9 cellular contexts compared by ENCODE assay signal in the genomic region with DNA sequence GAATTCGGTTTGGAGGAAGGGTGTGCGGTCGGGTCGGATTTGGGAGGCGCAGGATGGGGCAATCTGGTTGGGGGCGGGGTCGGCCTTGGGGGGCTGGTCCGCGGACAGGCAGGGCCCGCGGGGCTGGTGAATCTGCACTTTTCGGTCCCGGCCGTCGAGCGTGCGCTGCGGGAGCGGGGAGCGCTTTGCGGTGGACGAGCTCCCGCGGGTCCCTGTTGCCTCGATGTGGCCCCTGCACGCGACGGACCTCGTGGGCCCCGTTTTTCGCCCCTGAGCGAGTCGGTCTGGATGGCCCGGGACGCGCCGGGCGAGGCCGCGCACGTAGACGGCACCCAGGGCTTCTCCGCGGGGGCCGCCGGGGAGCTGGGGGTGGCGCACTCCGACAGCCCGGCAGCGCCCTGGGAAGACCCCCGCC. TPM values are rescaled to one million over a fixed set of nuclear protein-coding genes. Genes with fewer than 3 reads are reported as not detected.
DNase-seq lines count a peak whose midpoint lies in the region; ATAC-seq, FAIRE-seq and TF ChIP-seq lines count a peak whose summit lies in the region.
"Had no signal": no experiment of that assay in that cellular context is flagged by ENCODE, and none has a peak within 500 bp of the region (broad histone marks: within the 10 kb centered on the region; RNA-seq: fewer than 3 reads in every experiment).

No MANE protein-coding gene starts in this region.

- peaks cover 50 to 58% (median 57%) of the 10 kb centered on the region in 11 experiments for H4K20me1 ChIP-seq in BLaER1 treated with 17β-estradiol and CSF1 and Interleukin-3, amounts not matched to agents 10 nM and 100 nM
- H4K20me1 ChIP-seq in HepG2 (ENCODE audit: insufficient read depth, low read length), result peaks cover 54% of the 10 kb centered on the region

- no peaks in the 10 kb centered on the region; a peak in 1 of 22 replicates for H3K9me3 ChIP-seq in BLaER1 treated with 17β-estradiol and CSF1 and Interleukin-3, amounts not matched to agents 10 nM and 100 nM (replicated peaks in 1 of 11)
- H3K9me3 ChIP-seq in NT2/D1 (ENCODE audit: insufficient read depth, low read length) (no peaks in the 10 kb centered on the region), HepG2 (ENCODE audit: low read length) (no peaks in the 10 kb centered on the region)

- H3K9ac ChIP-seq in BLaER1 treated with 17β-estradiol and CSF1 and Interleukin-3, amounts not matched to agents 10 nM and 100 nM, result peak overlapping the region; percentile 96 to 100 (median 99)
- peak overlapping the region; percentile 100 for H3K9ac ChIP-seq in NT2/D1 (ENCODE audit: insufficient read length, low read depth)
- H3K9ac ChIP-seq in HepG2 (ENCODE audit: insufficient read depth, low read depth, low read length), result peak overlapping the region; percentile 96

- peak; percentile 54; the same call in 1 of the 2 replicates for TF ChIP-seq RAD21 in HepG2 (CRISPR knock-in tag; IDR thresholded peaks at IDR 0.05)

- no peak for DNase-seq in NT2/D1 (ENCODE audit: low read depth, low spot score)
- DNase-seq in bronchial epithelial cell (ENCODE audit: low read depth), result no peak
- no peak for DNase-seq in HepG2 (ENCODE audit: low spot score)
- peak in 6 of 49 donors; percentile 14 to 88 (median 32) for DNase-seq in substantia nigra (lab: John Stamatoyannopoulos, UW)
- no peak for DNase-seq in RPMI8226
- DNase-seq in NCI-H748 treated with DMSO at 0.1 percent for 48 hours (lab: John Stamatoyannopoulos, UW), result no peak

- no peak for TF ChIP-seq CTCF in bronchial epithelial cell (IDR thresholded peaks at IDR 0.05; ENCODE audit: insufficient read depth, low read length, severe bottlenecking)
- no peak for TF ChIP-seq CTCF in HepG2 (CRISPR knock-in tag; IDR thresholded peaks at IDR 0.05)

- H3K4me1 ChIP-seq in BLaER1 treated with 17β-estradiol and CSF1 and Interleukin-3, amounts not matched to agents 10 nM and 100 nM, result peaks cover 63 to 73% (median 72%) of the 10 kb centered on the region in 10 experiments
- peaks cover 22% of the 10 kb centered on the region for H3K4me1 ChIP-seq in NT2/D1 (ENCODE audit: insufficient read depth, insufficient read length)
- peaks cover 60% of the 10 kb centered on the region for H3K4me1 ChIP-seq in HepG2 (ENCODE audit: insufficient read depth, low read length)

- H3K27me3 ChIP-seq in BLaER1 treated with 17β-estradiol and CSF1 and Interleukin-3, amounts not matched to agents 10 nM and 100 nM, result no peaks in the 10 kb centered on the region
- H3K27me3 ChIP-seq in NT2/D1 (ENCODE audit: insufficient read depth, insufficient read length), result no peaks in the 10 kb centered on the region
- no peaks in the 10 kb centered on the region for H3K27me3 ChIP-seq in bronchial epithelial cell (ENCODE audit: control insufficient read depth, insufficient read depth, low read length)
- H3K27me3 ChIP-seq in HepG2 (ENCODE audit: control insufficient read depth in 1 of 2, insufficient read depth in 2 of 2, low read length in 2 of 2), result no peaks in the 10 kb centered on the region; a peak in 1 of 5 replicates

- CTCF ChIA-PET in HepG2 (lab: Yijun Ruan, JAX; ENCODE audit: low intra/inter-chr PET ratio, low total read pairs), result no interaction called here

- no peak for ATAC-seq in HepG2
- ATAC-seq in GM18907 (IDR thresholded peaks at IDR 0.05; ENCODE audit: unreplicated experiment), result no peak

- H3K27ac ChIP-seq in BLaER1 treated with 17β-estradiol and CSF1 and Interleukin-3, amounts not matched to agents 10 nM and 100 nM, result peak overlapping the region; percentile 91 to 100 (median 99)
- H3K27ac ChIP-seq in HepG2 (ENCODE audit: extremely low read length, insufficient read depth, low read length) (peak overlapping the region; percentile 87), substantia nigra (ENCODE audit: low read depth, low read length, poor library complexity, severe bottlenecking) (peak overlapping the region; percentile 98)

- FAIRE-seq in bronchial epithelial cell (lab: Jason Lieb, UNC), result no peak
- no peak for FAIRE-seq in HepG2 (lab: Jason Lieb, UNC)
- FAIRE-seq: islet of Langerhans had no signal

- peak overlapping the region; percentile 93 to 100 (median 100) for H3K4me3 ChIP-seq in BLaER1 treated with 17β-estradiol and CSF1 and Interleukin-3, amounts not matched to agents 10 nM and 100 nM
- H3K4me3 ChIP-seq in NT2/D1 (ENCODE audit: insufficient read length, low read depth) (peak overlapping the region; percentile 100), bronchial epithelial cell (ENCODE audit: low read depth, low read length) (peak overlapping the region; percentile 99), HepG2 (replicated peaks in 1 of 3; ENCODE audit: insufficient read depth in 1 of 3, low read depth in 2 of 3, low read length in 3 of 3) (peak overlapping the region; percentile 93 to 96 (median 94))

- intact Hi-C loops in HepG2 (cut with micrococcal nuclease; ENCODE audit: unreplicated experiment), result loop anchor here (5.0 kb wide), 1 partner anchor 33 kb away; the partner anchor contains the start of genes PLEKHJ1 and SF3A2

- TF ChIP-seq EP300 in HepG2 (IDR thresholded peaks at IDR 0.05; ENCODE audit: low read depth in 2 of 2, low read length in 2 of 2) (no peak), HepG2 (CRISPR knock-in tag; IDR thresholded peaks at IDR 0.05; ENCODE audit: borderline replicate concordance) (no peak)

- H2AFZ ChIP-seq in HepG2 (ENCODE audit: low read length), result no peak overlapping the region

- peaks cover 31 to 40% (median 37%) of the 10 kb centered on the region in 11 experiments for H3K36me3 ChIP-seq in BLaER1 treated with 17β-estradiol and CSF1 and Interleukin-3, amounts not matched to agents 10 nM and 100 nM
- H3K36me3 ChIP-seq in NT2/D1 (ENCODE audit: insufficient read depth, insufficient read length, low read length), result peaks cover 39% of the 10 kb centered on the region
- peaks cover 15% of the 10 kb centered on the region for H3K36me3 ChIP-seq in bronchial epithelial cell (ENCODE audit: control insufficient read depth, insufficient read depth, low read length)
- H3K36me3 ChIP-seq in HepG2 (replicated peaks in 1 of 2; ENCODE audit: control insufficient read depth in 1 of 2, insufficient read depth in 2 of 2, low read length in 2 of 2), result peaks cover 4 to 17% of the 10 kb centered on the region in 2 experiments; a peak in 4 of 5 replicates

- peak overlapping the region; percentile 21 to 93 (median 57); a peak in 20 of 22 replicates for H3K4me2 ChIP-seq in BLaER1 treated with 17β-estradiol and CSF1 and Interleukin-3, amounts not matched to agents 10 nM and 100 nM
- H3K4me2 ChIP-seq in HepG2 (ENCODE audit: low read depth, low read length), result peak overlapping the region; percentile 85

- BruUV-seq in HepG2 (replicated peaks; lab: Mats Ljungman, UMichigan), result no TSS peak

- TF ChIP-seq POLR2A in HepG2 (IDR thresholded peaks at IDR 0.05; ENCODE audit: insufficient read depth in 1 of 2, low read depth in 2 of 2, low read length in 2 of 2), result no peak

- in situ Hi-C loops in HepG2 (cut with HindIII; ENCODE audit: extremely low pct_ligation_motif_present, low pct_unique_long_range_greater_than_20kb), result no loop called here

- 0% methylated on average over 4 of the region's 51 CpGs for WGBS in HepG2 (ENCODE audit: low lambda C conversion rate)

- POLR2A ChIA-PET in HepG2 (lab: Yijun Ruan, JAX), result interaction anchor here (2.7 to 2.9 kb wide), 2 partner anchors 10 to 32 kb away, joined by 10 to 11 read pairs; no protein-coding TSS in a partner anchor

- H3K79me2 ChIP-seq in HepG2 (ENCODE audit: insufficient read depth, low read length), result peaks cover 39% of the 10 kb centered on the region

RNA-seq across cellular contexts. Expression of gene PEAK3, which starts 11.8 kb away (rescaled TPM):
- total RNA-seq in bronchial epithelial cell (not detected in 2 replicates), HepG2 (2016; rRNA removed; fragmentation: Illumina TruSeq; extraction: Trizol) (not detected in 2 replicates)
- not detected in 2 replicates for total RNA-seq in HepG2 (2016; cell fraction: cytosol; rRNA removed; fragmentation: Illumina TruSeq; extraction: Trizol; ENCODE audit: low read depth)
- not detected in 2 replicates for total RNA-seq in HepG2 (2016; cell fraction: insoluble cytoplasmic fraction; rRNA removed; fragmentation: Illumina TruSeq; extraction: Trizol)
- total RNA-seq in HepG2 (2016; cell fraction: membrane; rRNA removed; fragmentation: Illumina TruSeq; extraction: Trizol), result not detected in 2 replicates
- not detected in 2 replicates for total RNA-seq in HepG2 (2016; cell fraction: nucleus; rRNA removed; fragmentation: Illumina TruSeq; extraction: Trizol)
- not detected in 2 replicates for polyA plus RNA-seq in HepG2 (2011; rRNA removed)
- not detected in 2 replicates for polyA plus RNA-seq in HepG2 (2011; cell fraction: cytosol; rRNA removed)
- polyA plus RNA-seq in HepG2 (2011; cell fraction: nucleus; rRNA removed), result not detected in 2 replicates
- polyA plus RNA-seq in HepG2 (2012), result not detected in 2 replicates
- polyA plus RNA-seq in HepG2 (2016; cell fraction: cytosol; fragmentation: Illumina TruSeq; extraction: Trizol; ENCODE audit: low read depth), result not detected in 2 replicates
- not detected in 2 replicates for polyA plus RNA-seq in HepG2 (2016; cell fraction: insoluble cytoplasmic fraction; fragmentation: Illumina TruSeq; extraction: Trizol; ENCODE audit: low read depth)
- polyA plus RNA-seq in HepG2 (2016; cell fraction: membrane; fragmentation: Illumina TruSeq; extraction: Trizol; ENCODE audit: low read depth), result not detected in 2 replicates
- not detected in 2 replicates for polyA plus RNA-seq in HepG2 (2016; cell fraction: nucleus; fragmentation: Illumina TruSeq; extraction: Trizol; ENCODE audit: insufficient read depth, low read depth)
- polyA minus RNA-seq in HepG2 (2011; rRNA and poly(A)+ RNA removed; ENCODE audit: low replicate concordance), result not detected in 2 replicates
- not detected in 2 replicates for polyA minus RNA-seq in HepG2 (2011; cell fraction: cytosol; rRNA and poly(A)+ RNA removed)
- polyA minus RNA-seq in HepG2 (2011; cell fraction: nucleus; rRNA and poly(A)+ RNA removed), result not detected in 2 replicates

RNA-seq across cellular contexts. Expression of gene JSRP1, which starts 13.9 kb away (rescaled TPM):
- total RNA-seq in bronchial epithelial cell (not detected in 2 replicates), HepG2 (2016; rRNA removed; fragmentation: Illumina TruSeq; extraction: Trizol) (0.38 and 0.73 TPM in 2 replicates)
- total RNA-seq in HepG2 (2016; cell fraction: cytosol; rRNA removed; fragmentation: Illumina TruSeq; extraction: Trizol; ENCODE audit: low read depth), result 1.1 TPM in 2 replicates
- 0.54 and 0.56 TPM in 2 replicates for total RNA-seq in HepG2 (2016; cell fraction: insoluble cytoplasmic fraction; rRNA removed; fragmentation: Illumina TruSeq; extraction: Trizol)
- 0.96 and 1.2 TPM in 2 replicates for total RNA-seq in HepG2 (2016; cell fraction: membrane; rRNA removed; fragmentation: Illumina TruSeq; extraction: Trizol)
- 0.40 and 0.69 TPM in 2 replicates for total RNA-seq in HepG2 (2016; cell fraction: nucleus; rRNA removed; fragmentation: Illumina TruSeq; extraction: Trizol)
- polyA plus RNA-seq in HepG2 (2011; rRNA removed), result 0.16 and 0.39 TPM in 2 replicates
- 0.27 and 0.36 TPM in 2 replicates for polyA plus RNA-seq in HepG2 (2011; cell fraction: cytosol; rRNA removed)
- polyA plus RNA-seq in HepG2 (2011; cell fraction: nucleus; rRNA removed), result 0.29 TPM in 1 of 2 replicates, not detected in the other
- polyA plus RNA-seq in HepG2 (2012), result 0.41 and 0.44 TPM in 2 replicates
- 0.88 and 1.2 TPM in 2 replicates for polyA plus RNA-seq in HepG2 (2016; cell fraction: cytosol; fragmentation: Illumina TruSeq; extraction: Trizol; ENCODE audit: low read depth)
- polyA plus RNA-seq in HepG2 (2016; cell fraction: insoluble cytoplasmic fraction; fragmentation: Illumina TruSeq; extraction: Trizol; ENCODE audit: low read depth), result 0.73 and 0.80 TPM in 2 replicates
- 0.84 and 1.0 TPM in 2 replicates for polyA plus RNA-seq in HepG2 (2016; cell fraction: membrane; fragmentation: Illumina TruSeq; extraction: Trizol; ENCODE audit: low read depth)
- 0.57 and 0.95 TPM in 2 replicates for polyA plus RNA-seq in HepG2 (2016; cell fraction: nucleus; fragmentation: Illumina TruSeq; extraction: Trizol; ENCODE audit: insufficient read depth, low read depth)
- polyA minus RNA-seq in HepG2 (2011; rRNA and poly(A)+ RNA removed; ENCODE audit: low replicate concordance), result not detected in 2 replicates
- not detected in 2 replicates for polyA minus RNA-seq in HepG2 (2011; cell fraction: cytosol; rRNA and poly(A)+ RNA removed)
- not detected in 2 replicates for polyA minus RNA-seq in HepG2 (2011; cell fraction: nucleus; rRNA and poly(A)+ RNA removed)

RNA-seq across cellular contexts. Expression of gene AMH, which starts 21.0 kb away (rescaled TPM):
- total RNA-seq in bronchial epithelial cell (0.26 and 0.38 TPM in 2 replicates), HepG2 (2016; rRNA removed; fragmentation: Illumina TruSeq; extraction: Trizol) (0.18 TPM in 1 of 2 replicates, not detected in the other)
- not detected in 2 replicates for total RNA-seq in HepG2 (2016; cell fraction: cytosol; rRNA removed; fragmentation: Illumina TruSeq; extraction: Trizol; ENCODE audit: low read depth)
- total RNA-seq in HepG2 (2016; cell fraction: insoluble cytoplasmic fraction; rRNA removed; fragmentation: Illumina TruSeq; extraction: Trizol), result not detected in 2 replicates
- 0.09 TPM in 1 of 2 replicates, not detected in the other for total RNA-seq in HepG2 (2016; cell fraction: membrane; rRNA removed; fragmentation: Illumina TruSeq; extraction: Trizol)
- total RNA-seq in HepG2 (2016; cell fraction: nucleus; rRNA removed; fragmentation: Illumina TruSeq; extraction: Trizol), result not detected in 2 replicates
- polyA plus RNA-seq in HepG2 (2011; rRNA removed), result 0.03 and 0.04 TPM in 2 replicates
- polyA plus RNA-seq in HepG2 (2011; cell fraction: cytosol; rRNA removed), result 0.05 TPM in 1 of 2 replicates, not detected in the other
- 1.2 and 2.0 TPM in 2 replicates for polyA plus RNA-seq in HepG2 (2011; cell fraction: nucleus; rRNA removed)
- polyA plus RNA-seq in HepG2 (2012), result 0.08 TPM in 1 of 2 replicates, not detected in the other
- 0.06 TPM in 1 of 2 replicates, not detected in the other for polyA plus RNA-seq in HepG2 (2016; cell fraction: cytosol; fragmentation: Illumina TruSeq; extraction: Trizol; ENCODE audit: low read depth)
- polyA plus RNA-seq in HepG2 (2016; cell fraction: insoluble cytoplasmic fraction; fragmentation: Illumina TruSeq; extraction: Trizol; ENCODE audit: low read depth), result not detected in 2 replicates
- polyA plus RNA-seq in HepG2 (2016; cell fraction: membrane; fragmentation: Illumina TruSeq; extraction: Trizol; ENCODE audit: low read depth), result not detected in 2 replicates
- 0.51 TPM in 2 replicates for polyA plus RNA-seq in HepG2 (2016; cell fraction: nucleus; fragmentation: Illumina TruSeq; extraction: Trizol; ENCODE audit: insufficient read depth, low read depth)
- 0.48 and 1.0 TPM in 2 replicates for polyA minus RNA-seq in HepG2 (2011; rRNA and poly(A)+ RNA removed; ENCODE audit: low replicate concordance)
- not detected in 2 replicates for polyA minus RNA-seq in HepG2 (2011; cell fraction: cytosol; rRNA and poly(A)+ RNA removed)
- 0.62 TPM in 1 of 2 replicates, not detected in the other for polyA minus RNA-seq in HepG2 (2011; cell fraction: nucleus; rRNA and poly(A)+ RNA removed)

RNA-seq across cellular contexts. Expression of gene SF3A2, which starts 33.5 kb away (rescaled TPM):
- 24.2 and 25.1 TPM in 2 replicates for total RNA-seq in bronchial epithelial cell
- total RNA-seq in HepG2 (2016; rRNA removed; fragmentation: Illumina TruSeq; extraction: Trizol), result 8.8 and 10.1 TPM in 2 replicates
- total RNA-seq in HepG2 (2016; cell fraction: cytosol; rRNA removed; fragmentation: Illumina TruSeq; extraction: Trizol; ENCODE audit: low read depth), result 11.7 and 13.9 TPM in 2 replicates
- total RNA-seq in HepG2 (2016; cell fraction: insoluble cytoplasmic fraction; rRNA removed; fragmentation: Illumina TruSeq; extraction: Trizol), result 8.6 and 13.2 TPM in 2 replicates
- 13.1 and 15.2 TPM in 2 replicates for total RNA-seq in HepG2 (2016; cell fraction: membrane; rRNA removed; fragmentation: Illumina TruSeq; extraction: Trizol)
- 16.1 and 17.8 TPM in 2 replicates for total RNA-seq in HepG2 (2016; cell fraction: nucleus; rRNA removed; fragmentation: Illumina TruSeq; extraction: Trizol)
- 7.9 and 8.6 TPM in 2 replicates for polyA plus RNA-seq in HepG2 (2011; rRNA removed)
- 6.1 and 7.3 TPM in 2 replicates for polyA plus RNA-seq in HepG2 (2011; cell fraction: cytosol; rRNA removed)
- 34.7 and 47.7 TPM in 2 replicates for polyA plus RNA-seq in HepG2 (2011; cell fraction: nucleus; rRNA removed)
- 34.0 and 34.2 TPM in 2 replicates for polyA plus RNA-seq in HepG2 (2012)
- 12.1 and 13.8 TPM in 2 replicates for polyA plus RNA-seq in HepG2 (2016; cell fraction: cytosol; fragmentation: Illumina TruSeq; extraction: Trizol; ENCODE audit: low read depth)
- polyA plus RNA-seq in HepG2 (2016; cell fraction: insoluble cytoplasmic fraction; fragmentation: Illumina TruSeq; extraction: Trizol; ENCODE audit: low read depth), result 18.7 and 31.5 TPM in 2 replicates
- 17.7 and 21.0 TPM in 2 replicates for polyA plus RNA-seq in HepG2 (2016; cell fraction: membrane; fragmentation: Illumina TruSeq; extraction: Trizol; ENCODE audit: low read depth)
- polyA plus RNA-seq in HepG2 (2016; cell fraction: nucleus; fragmentation: Illumina TruSeq; extraction: Trizol; ENCODE audit: insufficient read depth, low read depth), result 46.1 and 47.0 TPM in 2 replicates
- polyA minus RNA-seq in HepG2 (2011; rRNA and poly(A)+ RNA removed; ENCODE audit: low replicate concordance), result 20.0 and 24.2 TPM in 2 replicates
- 16.0 and 20.6 TPM in 2 replicates for polyA minus RNA-seq in HepG2 (2011; cell fraction: cytosol; rRNA and poly(A)+ RNA removed)
- polyA minus RNA-seq in HepG2 (2011; cell fraction: nucleus; rRNA and poly(A)+ RNA removed), result 34.1 and 34.2 TPM in 2 replicates

RNA-seq across cellular contexts. Expression of gene PLEKHJ1, which starts 34.0 kb away (rescaled TPM):
- total RNA-seq in bronchial epithelial cell (49.3 and 59.8 TPM in 2 replicates), HepG2 (2016; rRNA removed; fragmentation: Illumina TruSeq; extraction: Trizol) (108 and 130 TPM in 2 replicates)
- total RNA-seq in HepG2 (2016; cell fraction: cytosol; rRNA removed; fragmentation: Illumina TruSeq; extraction: Trizol; ENCODE audit: low read depth), result 129 and 146 TPM in 2 replicates
- total RNA-seq in HepG2 (2016; cell fraction: insoluble cytoplasmic fraction; rRNA removed; fragmentation: Illumina TruSeq; extraction: Trizol), result 99.2 and 143 TPM in 2 replicates
- total RNA-seq in HepG2 (2016; cell fraction: membrane; rRNA removed; fragmentation: Illumina TruSeq; extraction: Trizol), result 198 and 217 TPM in 2 replicates
- 72.7 and 85.2 TPM in 2 replicates for total RNA-seq in HepG2 (2016; cell fraction: nucleus; rRNA removed; fragmentation: Illumina TruSeq; extraction: Trizol)
- 70.5 and 89.7 TPM in 2 replicates for polyA plus RNA-seq in HepG2 (2011; rRNA removed)
- polyA plus RNA-seq in HepG2 (2011; cell fraction: cytosol; rRNA removed), result 94.0 and 125 TPM in 2 replicates
- polyA plus RNA-seq in HepG2 (2011; cell fraction: nucleus; rRNA removed), result 130 and 144 TPM in 2 replicates
- polyA plus RNA-seq in HepG2 (2012), result 41.8 and 57.9 TPM in 2 replicates
- 147 and 176 TPM in 2 replicates for polyA plus RNA-seq in HepG2 (2016; cell fraction: cytosol; fragmentation: Illumina TruSeq; extraction: Trizol; ENCODE audit: low read depth)
- polyA plus RNA-seq in HepG2 (2016; cell fraction: insoluble cytoplasmic fraction; fragmentation: Illumina TruSeq; extraction: Trizol; ENCODE audit: low read depth), result 97.4 and 103 TPM in 2 replicates
- polyA plus RNA-seq in HepG2 (2016; cell fraction: membrane; fragmentation: Illumina TruSeq; extraction: Trizol; ENCODE audit: low read depth), result 170 and 175 TPM in 2 replicates
- 156 and 163 TPM in 2 replicates for polyA plus RNA-seq in HepG2 (2016; cell fraction: nucleus; fragmentation: Illumina TruSeq; extraction: Trizol; ENCODE audit: insufficient read depth, low read depth)
- 33.4 and 58.0 TPM in 2 replicates for polyA minus RNA-seq in HepG2 (2011; rRNA and poly(A)+ RNA removed; ENCODE audit: low replicate concordance)
- 18.1 and 22.7 TPM in 2 replicates for polyA minus RNA-seq in HepG2 (2011; cell fraction: cytosol; rRNA and poly(A)+ RNA removed)
- 23.2 and 28.0 TPM in 2 replicates for polyA minus RNA-seq in HepG2 (2011; cell fraction: nucleus; rRNA and poly(A)+ RNA removed)
